In the genomic region with DNA sequence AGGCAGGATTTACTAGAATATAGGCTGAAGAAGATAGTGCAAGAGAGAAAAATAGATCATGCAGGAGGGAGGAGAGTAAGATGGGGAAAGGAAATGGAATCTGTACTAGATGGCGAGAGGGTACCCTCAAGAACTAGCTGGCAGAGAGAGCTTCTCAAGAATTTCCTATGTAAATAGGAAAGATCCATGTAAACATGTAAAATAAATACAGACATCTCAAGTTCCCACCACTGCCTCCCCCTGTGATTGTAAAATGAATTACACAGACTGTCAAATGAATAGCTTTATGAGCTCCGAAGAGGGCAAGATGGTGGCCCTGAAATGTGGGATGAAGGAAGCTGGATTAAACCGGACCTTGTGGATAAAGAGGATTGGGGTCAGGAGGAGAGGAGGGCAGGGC, we compare ENCODE assay signal across 27 cellular contexts.
DNase-seq lines count a peak whose midpoint lies in the region; ATAC-seq and TF ChIP-seq lines count a peak whose summit lies in the region.
"Had no signal": no experiment of that assay in that cellular context is flagged by ENCODE, and none has a peak within 500 bp of the region (broad histone marks: within the 10 kb centered on the region; RNA-seq: fewer than 3 reads in every experiment).

No MANE protein-coding gene starts in this region.

- ATAC-seq in HCT116 (peak; percentile 37; the same call in 1 of the 2 replicates), gastrocnemius medialis (no peak), natural killer cell (no peak), GM18907 (IDR thresholded peaks at IDR 0.05; ENCODE audit: unreplicated experiment) (no peak)
- ATAC-seq: activated CD8-positive, alpha-beta T cell treated with anti-CD3 and anti-CD28 coated beads for 36 hours; activated T-helper 17 cell treated with anti-CD3 and anti-CD28 coated beads, Interleukin-2, amount 50 U/mL, for 72 hours; naive thymus-derived CD4-positive, alpha-beta T cell; stimulated activated effector memory CD8-positive, alpha-beta T cell treated with anti-CD3 and anti-CD28 coated beads, Interleukin-12 subunit alpha, Interleukin-12 subunit beta, amount 100 ng/mL, for 72 hours had no signal

- H3K36me3 ChIP-seq in HCT116 (ENCODE audit: control insufficient read depth in 1 of 2, insufficient read depth in 2 of 2, low read length in 2 of 2) = no peaks in the 10 kb centered on the region
- H3K36me3 ChIP-seq in SJSA1 = peaks cover 32% of the 10 kb centered on the region
- H3K36me3 ChIP-seq in gastrocnemius medialis = no peaks in the 10 kb centered on the region
- H3K36me3 ChIP-seq: tibial nerve had no signal

- no peak overlapping the region for H3K27ac Mint-ChIP-seq in natural killer cell
- H3K27ac Mint-ChIP-seq: activated CD8-positive, alpha-beta T cell treated with anti-CD3 and anti-CD28 coated beads for 36 hours; activated T-helper 17 cell treated with anti-CD3 and anti-CD28 coated beads, Interleukin-2, amount 50 U/mL, for 72 hours; CD4-positive, CD25-positive, alpha-beta regulatory T cell; naive thymus-derived CD4-positive, alpha-beta T cell; stimulated activated effector memory CD8-positive, alpha-beta T cell treated with anti-CD3 and anti-CD28 coated beads, Interleukin-12 subunit alpha, Interleukin-12 subunit beta, amount 100 ng/mL, for 72 hours had no signal

- H3K4me3 Mint-ChIP-seq in natural killer cell = no peak overlapping the region
- H3K4me3 Mint-ChIP-seq: activated CD8-positive, alpha-beta T cell treated with anti-CD3 and anti-CD28 coated beads for 36 hours; activated T-helper 17 cell treated with anti-CD3 and anti-CD28 coated beads, Interleukin-2, amount 50 U/mL, for 72 hours; CD4-positive, CD25-positive, alpha-beta regulatory T cell; naive thymus-derived CD4-positive, alpha-beta T cell; stimulated activated effector memory CD8-positive, alpha-beta T cell treated with anti-CD3 and anti-CD28 coated beads, Interleukin-12 subunit alpha, Interleukin-12 subunit beta, amount 100 ng/mL, for 72 hours had no signal

- CTCF ChIA-PET in HCT116 (lab: Charles Lee) = no interaction called here

- no peak overlapping the region for H3K27ac ChIP-seq in HCT116 (ENCODE audit: low read depth, low read length)
- peak overlapping the region; percentile 28 for H3K27ac ChIP-seq in SJSA1
- H3K27ac ChIP-seq in gastrocnemius medialis = peak overlapping the region; percentile 54 to 84 (median 78)
- H3K27ac ChIP-seq: coronary artery, tibial nerve had no signal

- peaks cover 8 to 10% of the 10 kb centered on the region in 2 donors for H3K27me3 Mint-ChIP-seq in natural killer cell (ENCODE audit: low read depth in 2 of 2)
- H3K27me3 Mint-ChIP-seq: CD4-positive, CD25-positive, alpha-beta regulatory T cell had no signal

- intact Hi-C loops in HCT116 (cut with micrococcal nuclease) = no loop called here
- intact Hi-C loops in gastrocnemius medialis (cut with DNase I; ENCODE audit: low total_unique reads) = loop anchor here (2.0 kb wide), 1 partner anchor 18 kb away; no protein-coding TSS in a partner anchor
- intact Hi-C loops in natural killer cell (cut with micrococcal nuclease) = no loop called here

- H2AFZ ChIP-seq in HCT116 (ENCODE audit: low read depth, low read length, poor library complexity, severe bottlenecking) = no peak overlapping the region

- TF ChIP-seq POLR2A in HCT116 (IDR thresholded peaks at IDR 0.05; ENCODE audit: borderline replicate concordance, extremely low read depth, insufficient read depth, insufficient read length) (no peak), gastrocnemius medialis (IDR thresholded peaks at IDR 0.05) (no peak)

- no peaks in the 10 kb centered on the region for H3K36me3 Mint-ChIP-seq in natural killer cell
- H3K36me3 Mint-ChIP-seq: CD4-positive, CD25-positive, alpha-beta regulatory T cell; naive thymus-derived CD4-positive, alpha-beta T cell; stimulated activated effector memory CD8-positive, alpha-beta T cell treated with anti-CD3 and anti-CD28 coated beads, Interleukin-12 subunit alpha, Interleukin-12 subunit beta, amount 100 ng/mL, for 72 hours had no signal

- in situ Hi-C loops in gastrocnemius medialis (cut with MboI; ENCODE audit: low sequenced_read_pairs in 4 of 4) = loop anchor here in 3 of 4 donors (25.0 kb wide), 2 partner anchors 488 to 812 kb away; no protein-coding TSS in a partner anchor

- H3K9me2 ChIP-seq in HCT116 (ENCODE audit: insufficient read depth) = no peaks in the 10 kb centered on the region

- H3K4me3 ChIP-seq in HCT116 (replicated peaks in 1 of 2; ENCODE audit: low read depth in 1 of 2, low read length in 2 of 2) (no peak overlapping the region), SJSA1 (no peak overlapping the region), gastrocnemius medialis (no peak overlapping the region)
- H3K4me3 ChIP-seq: coronary artery, tibial nerve had no signal

- TF ChIP-seq RAD21 in HCT116 (IDR thresholded peaks at IDR 0.05; ENCODE audit: low read depth) = no peak

- H3K9me3 ChIP-seq in HCT116 (ENCODE audit: control insufficient read depth in 1 of 2, insufficient read depth in 1 of 2, low read depth in 1 of 2, low read length in 2 of 2) (no peaks in the 10 kb centered on the region), SJSA1 (replicated peaks) (no peaks in the 10 kb centered on the region), gastrocnemius medialis (no peaks in the 10 kb centered on the region)
- H3K9me3 ChIP-seq: tibial nerve had no signal

- no peak overlapping the region for H3K4me2 ChIP-seq in HCT116 (ENCODE audit: low read length)

- no peak overlapping the region for H3K9ac ChIP-seq in HCT116 (ENCODE audit: low read length)

- TF ChIP-seq CTCF in HCT116 (IDR thresholded peaks at IDR 0.05 in 2 of 3, conservative IDR thresholded peaks at IDR 0.05 in 1 of 3; ENCODE audit: borderline replicate concordance in 1 of 3, insufficient read depth in 1 of 3, low read depth in 2 of 3, low read length in 2 of 3) (no peak), gastrocnemius medialis (IDR thresholded peaks at IDR 0.05 in 4 of 5, conservative IDR thresholded peaks at IDR 0.05 in 1 of 5) (no peak), natural killer cell (IDR thresholded peaks at IDR 0.05) (no peak)

- no peaks in the 10 kb centered on the region for H3K79me2 ChIP-seq in HCT116 (ENCODE audit: insufficient read depth, low read length)

- H3K4me1 Mint-ChIP-seq in natural killer cell = peaks cover 0 to 10% of the 10 kb centered on the region in 2 donors
- H3K4me1 Mint-ChIP-seq: activated T-helper 17 cell treated with anti-CD3 and anti-CD28 coated beads, Interleukin-2, amount 50 U/mL, for 72 hours; CD4-positive, CD25-positive, alpha-beta regulatory T cell; naive thymus-derived CD4-positive, alpha-beta T cell; stimulated activated effector memory CD8-positive, alpha-beta T cell treated with anti-CD3 and anti-CD28 coated beads, Interleukin-12 subunit alpha, Interleukin-12 subunit beta, amount 100 ng/mL, for 72 hours had no signal

- RAD21 ChIA-PET in HCT116 (lab: Charles Lee; ENCODE audit: low non-redundant PET in 1 of 2, low total read pairs in 2 of 2, uncharacterized antibody in 2 of 2, unreplicated experiment in 2 of 2) = no interaction called here

- no peaks in the 10 kb centered on the region for H3K9me3 Mint-ChIP-seq in natural killer cell
- H3K9me3 Mint-ChIP-seq: activated CD8-positive, alpha-beta T cell treated with anti-CD3 and anti-CD28 coated beads for 36 hours; activated T-helper 17 cell treated with anti-CD3 and anti-CD28 coated beads, Interleukin-2, amount 50 U/mL, for 72 hours; stimulated activated effector memory CD8-positive, alpha-beta T cell treated with anti-CD3 and anti-CD28 coated beads, Interleukin-12 subunit alpha, Interleukin-12 subunit beta, amount 100 ng/mL, for 72 hours had no signal

- DNase-seq in HCT116 (ENCODE audit: low read depth, low spot score) = no peak
- DNase-seq in SJSA1 (ENCODE audit: low read depth in 1 of 2, low spot score in 2 of 2) = peak in 1 of 2 experiments; percentile 67
- DNase-seq in iris pigment epithelial cell (ENCODE audit: low read depth) = peak; percentile 27
- DNase-seq in gastrocnemius medialis = no peak
- DNase-seq in natural killer cell = no peak
- no peak for DNase-seq in stimulated activated CD4-positive, alpha-beta T cell treated with anti-CD3 and anti-CD28 coated beads, Interleukin-12 subunit alpha, Interleukin-12 subunit beta, amount 100 ng/mL, for 4 hours
- DNase-seq: activated CD8-positive, alpha-beta memory T cell treated with anti-CD3 and anti-CD28 coated beads, Interleukin-2, amount 50 U/mL, for 48 hours; activated CD8-positive, alpha-beta T cell treated with anti-CD3 and anti-CD28 coated beads for 36 hours; activated naive CD4-positive, alpha-beta T cell treated with anti-CD3 and anti-CD28 coated beads, Interleukin-2, amount 50 U/mL, for 16 hours; Calu3; CD4-positive, CD25-positive, alpha-beta regulatory T cell; DMS79 treated with DMSO at 0.1 percent for 48 hours; effector CD8-positive, alpha-beta T cell; GDM1; GOT3; Karpas-422; naive thymus-derived CD4-positive, alpha-beta T cell; NCI-H2107; NCI-H446; NCI-H774; nucleus accumbens; SW 1271 had no signal

- H3K4me1 ChIP-seq in HCT116 (ENCODE audit: control insufficient read depth in 1 of 2, insufficient read depth in 2 of 2, low read length in 2 of 2) = no peaks in the 10 kb centered on the region
- H3K4me1 ChIP-seq in SJSA1 (replicated peaks) = peaks cover 29% of the 10 kb centered on the region
- H3K4me1 ChIP-seq in gastrocnemius medialis = no peaks in the 10 kb centered on the region

- no peaks in the 10 kb centered on the region for H3K27me3 ChIP-seq in HCT116 (ENCODE audit: insufficient read depth, low read length)
- H3K27me3 ChIP-seq in SJSA1 (replicated peaks) = no peaks in the 10 kb centered on the region
- H3K27me3 ChIP-seq in gastrocnemius medialis = no peaks in the 10 kb centered on the region
- H3K27me3 ChIP-seq: tibial nerve had no signal

- H4K20me1 ChIP-seq in HCT116 (ENCODE audit: insufficient read depth) = no peaks in the 10 kb centered on the region

- POLR2A ChIA-PET in HCT116 (lab: Charles Lee) = no interaction called here

- BruUV-seq in HCT116 (replicated peaks; lab: Mats Ljungman, UMichigan) = no TSS peak

TF ChIP-seq in HCT116, 20 proteins besides CTCF, POLR2A, EP300 and RAD21 (continues in another document):
- no peak for TF ChIP-seq JUND (IDR thresholded peaks at IDR 0.05)
- TF ChIP-seq ZNF274 (IDR thresholded peaks at IDR 0.05; ENCODE audit: low read depth, low read length) = no peak
- no peak for TF ChIP-seq CEBPB (IDR thresholded peaks at IDR 0.05; ENCODE audit: low read depth)
- TF ChIP-seq MAX (IDR thresholded peaks at IDR 0.05) = no peak
- TF ChIP-seq YY1 (IDR thresholded peaks at IDR 0.05; ENCODE audit: extremely low read depth, insufficient replicate concordance, low read depth, low read length) = no peak
